15 cellular contexts compared by ENCODE assay signal in the genomic region with DNA sequence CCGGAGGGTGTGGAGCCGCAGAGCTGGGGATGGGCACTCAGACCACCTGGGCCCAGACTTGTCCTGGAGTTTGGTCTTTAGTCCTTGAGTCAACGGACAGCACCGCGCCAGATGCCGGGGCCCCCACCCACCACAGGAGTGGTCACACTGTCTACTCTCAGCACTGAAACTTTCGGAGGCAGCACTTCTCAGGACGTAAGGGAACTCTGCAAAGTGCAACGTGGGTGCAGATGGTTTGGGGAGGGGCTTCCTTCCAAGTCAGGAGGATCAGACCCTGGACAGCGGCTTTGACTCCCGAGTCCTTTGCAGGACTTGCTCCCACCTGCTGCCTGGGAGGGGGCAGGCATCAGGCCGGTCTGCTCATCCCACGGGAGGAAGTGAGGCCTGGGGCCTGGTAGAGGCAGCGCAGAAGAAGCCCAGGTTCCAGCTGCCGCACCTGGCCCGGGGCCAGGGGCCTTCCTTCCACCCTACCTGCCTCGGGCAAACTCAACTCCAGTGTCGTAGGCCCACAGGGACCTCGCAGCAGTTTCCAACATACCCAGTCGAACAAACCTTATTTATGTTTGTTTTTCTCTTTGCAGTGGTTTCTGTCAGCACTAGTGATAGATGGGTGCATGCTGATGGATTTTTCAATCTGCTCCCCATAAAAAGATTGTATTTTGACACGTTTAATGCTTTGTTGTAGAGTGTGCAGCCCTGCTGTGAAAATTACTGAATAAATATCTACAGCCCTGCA.
DNase-seq lines count a peak whose midpoint lies in the region; ATAC-seq and TF ChIP-seq lines count a peak whose summit lies in the region.
"Had no signal": no experiment of that assay in that cellular context is flagged by ENCODE, and none has a peak within 500 bp of the region (broad histone marks: within the 10 kb centered on the region; RNA-seq: fewer than 3 reads in every experiment).

No MANE protein-coding gene starts in this region.

- H3K27ac Mint-ChIP-seq in CD4-positive, alpha-beta T cell: no peak overlapping the region
- H3K27ac Mint-ChIP-seq in naive thymus-derived CD4-positive, alpha-beta T cell: no peak overlapping the region
- H3K27ac Mint-ChIP-seq: activated T-helper 2 cell treated with anti-CD3 and anti-CD28 coated beads, Interferon-gamma antibody, Interleukin-2, Interleukin-4, amounts not matched to agents 10 μg/mL and 5 μg/mL and 100 μg/mL, durations not matched to agents 14 hours and 24 hours and 36 hours; memory B cell; T-helper 2 cell treated with Interferon-gamma antibody and Interleukin-4, amounts not matched to agents 5 μg/mL and 100 μg/mL, for 36 hours had no signal

- H3K4me2 ChIP-seq in SK-N-SH: no peak overlapping the region

- H3K27me3 Mint-ChIP-seq in CD4-positive, alpha-beta T cell: peaks cover 11% of the 10 kb centered on the region
- peaks cover 0 to 13% (median 0%) of the 10 kb centered on the region in 5 donors for H3K27me3 Mint-ChIP-seq in naive thymus-derived CD4-positive, alpha-beta T cell

- H3K79me2 ChIP-seq in SK-N-SH (ENCODE audit: insufficient read depth): no peaks in the 10 kb centered on the region

- H3K4me3 Mint-ChIP-seq in CD4-positive, alpha-beta T cell: no peak overlapping the region
- H3K4me3 Mint-ChIP-seq in naive thymus-derived CD4-positive, alpha-beta T cell: no peak overlapping the region
- H3K4me3 Mint-ChIP-seq: memory B cell; T-helper 2 cell treated with Interferon-gamma antibody and Interleukin-4, amounts not matched to agents 5 μg/mL and 100 μg/mL, for 36 hours had no signal

- no peak overlapping the region for H2AFZ ChIP-seq in SK-N-SH (ENCODE audit: low read depth)

- no peak for TF ChIP-seq RAD21 in SK-N-SH (IDR thresholded peaks at IDR 0.05; ENCODE audit: low read length)

- ATAC-seq in SK-N-SH treated with all-trans-retinoic acid at 6 μM for 48 hours: no peak
- no peak for ATAC-seq in CD4-positive, alpha-beta T cell (ENCODE audit: poor library complexity)
- ATAC-seq in naive thymus-derived CD4-positive, alpha-beta T cell: no peak
- ATAC-seq in HG03432 (IDR thresholded peaks at IDR 0.05; ENCODE audit: unreplicated experiment): no peak

- POLR2A ChIA-PET in SK-N-SH (lab: Yijun Ruan, JAX): no interaction called here
- POLR2A ChIA-PET in CD4-positive, alpha-beta T cell (lab: Charles Lee): no interaction called here
- POLR2A ChIA-PET in naive thymus-derived CD4-positive, alpha-beta T cell (lab: Charles Lee): no interaction called here

- H4K20me1 ChIP-seq in SK-N-SH (ENCODE audit: insufficient read depth): no peaks in the 10 kb centered on the region

- 33% methylated on average over 10 of the region's 21 CpGs for WGBS in SK-N-SH (ENCODE audit: low lambda C conversion rate)
- 72 to 77% methylated on average over 18 to 21 of the region's 21 CpGs for WGBS in testis, 2 donors

- no peaks in the 10 kb centered on the region for H3K9me3 Mint-ChIP-seq in CD4-positive, alpha-beta T cell
- H3K9me3 Mint-ChIP-seq in naive thymus-derived CD4-positive, alpha-beta T cell: peaks cover 0 to 4% (median 0%) of the 10 kb centered on the region in 11 donors
- H3K9me3 Mint-ChIP-seq: activated T-helper 2 cell treated with anti-CD3 and anti-CD28 coated beads, Interferon-gamma antibody, Interleukin-2, Interleukin-4, amounts not matched to agents 10 μg/mL and 5 μg/mL and 100 μg/mL, durations not matched to agents 14 hours and 24 hours and 36 hours; memory B cell had no signal

- no peak overlapping the region for H3K9ac ChIP-seq in SK-N-SH

- intact Hi-C loops in testis (cut with DNase I; ENCODE audit: low total_unique reads): no loop called here
- intact Hi-C loops in CD4-positive, alpha-beta T cell (cut with DNase I, micrococcal nuclease): no loop called here
- intact Hi-C loops in naive thymus-derived CD4-positive, alpha-beta T cell (cut with micrococcal nuclease): no loop called here

- no peaks in the 10 kb centered on the region for H3K4me1 Mint-ChIP-seq in CD4-positive, alpha-beta T cell (ENCODE audit: low read depth)
- no peaks in the 10 kb centered on the region for H3K4me1 Mint-ChIP-seq in naive thymus-derived CD4-positive, alpha-beta T cell
- H3K4me1 Mint-ChIP-seq: memory B cell had no signal

- H3K9me3 ChIP-seq in SK-N-SH (no peaks in the 10 kb centered on the region), testis (no peaks in the 10 kb centered on the region)
- no peaks in the 10 kb centered on the region for H3K9me3 ChIP-seq in CD4-positive, alpha-beta T cell (ENCODE audit: control insufficient read depth, low read length)
- H3K9me3 ChIP-seq in naive thymus-derived CD4-positive, alpha-beta T cell (ENCODE audit: control insufficient read depth in 2 of 3, low read length in 3 of 3): peaks cover 0 to 5% (median 0%) of the 10 kb centered on the region in 3 experiments
- H3K9me3 ChIP-seq: thoracic aorta had no signal

- CTCF ChIA-PET in SK-N-SH (lab: Yijun Ruan, JAX): interaction anchor here (0.8 to 1.9 kb wide), 4 partner anchors 21 to 242 kb away, joined by 3 to 7 read pairs (median 4); a partner anchor contains a TSS
- CTCF ChIA-PET in CD4-positive, alpha-beta T cell (lab: Charles Lee): no interaction called here
- CTCF ChIA-PET in naive thymus-derived CD4-positive, alpha-beta T cell (lab: Charles Lee): no interaction called here

- H3K36me3 ChIP-seq in SK-N-SH (replicated peaks in 1 of 2; ENCODE audit: control insufficient read depth in 1 of 2, insufficient read depth in 2 of 2, low read length in 1 of 2): no peaks in the 10 kb centered on the region
- H3K36me3 ChIP-seq in testis (ENCODE audit: low read depth, missing control alignments): no peaks in the 10 kb centered on the region
- no peaks in the 10 kb centered on the region for H3K36me3 ChIP-seq in naive thymus-derived CD4-positive, alpha-beta T cell (ENCODE audit: control insufficient read depth in 2 of 3, insufficient read depth in 3 of 3, low read length in 3 of 3)
- H3K36me3 ChIP-seq: Peyer's patch, thoracic aorta had no signal

- H3K27me3 ChIP-seq in SK-N-SH (ENCODE audit: insufficient read depth) (no peaks in the 10 kb centered on the region), testis (no peaks in the 10 kb centered on the region)
- no peaks in the 10 kb centered on the region for H3K27me3 ChIP-seq in CD4-positive, alpha-beta T cell (ENCODE audit: control insufficient read depth, insufficient read depth, low read length)
- H3K27me3 ChIP-seq in naive thymus-derived CD4-positive, alpha-beta T cell (ENCODE audit: control insufficient read depth in 2 of 2, insufficient read depth in 2 of 2, low read length in 2 of 2): no peaks in the 10 kb centered on the region
- H3K27me3 ChIP-seq: Peyer's patch had no signal

- no peak for TF ChIP-seq CTCF in SK-N-SH (IDR thresholded peaks at IDR 0.05)
- no peak for TF ChIP-seq CTCF in testis (IDR thresholded peaks at IDR 0.05)
- no peak for TF ChIP-seq CTCF in CD4-positive, alpha-beta T cell (IDR thresholded peaks at IDR 0.05)

- H3K4me3 ChIP-seq in SK-N-SH (ENCODE audit: low read depth in 2 of 2, low read length in 1 of 2) (no peak overlapping the region), testis (no peak overlapping the region)
- no peak overlapping the region for H3K4me3 ChIP-seq in naive thymus-derived CD4-positive, alpha-beta T cell (ENCODE audit: low read length)
- H3K4me3 ChIP-seq: Peyer's patch, thoracic aorta had no signal

- TF ChIP-seq EP300 in SK-N-SH (IDR thresholded peaks at IDR 0.05; ENCODE audit: borderline replicate concordance in 1 of 2, low read depth in 1 of 2, low read length in 1 of 2): no peak

- no peak for TF ChIP-seq POLR2A in testis (IDR thresholded peaks at IDR 0.05)

- DNase-seq in SK-N-SH (peak; percentile 38), NCI-H187 treated with DMSO at 0.1 percent for 48 hours (lab: John Stamatoyannopoulos, UW) (peak; percentile 46), testis (peak; percentile 8)
- peak; percentile 18 for DNase-seq in activated CD8-positive, alpha-beta memory T cell treated with anti-CD3 and anti-CD28 coated beads, Interleukin-2, amount 50 U/mL, for 48 hours
- no peak for DNase-seq in CD4-positive, alpha-beta T cell
- DNase-seq in naive thymus-derived CD4-positive, alpha-beta T cell: no peak
- DNase-seq: activated CD4-positive, alpha-beta T cell treated with anti-CD3 and anti-CD28 coated beads for 48 hours; dermis blood vessel endothelial cell; Peyer's patch had no signal

- H3K9me2 ChIP-seq in SK-N-SH: no peaks in the 10 kb centered on the region

- H3F3A ChIP-seq in SK-N-SH (replicated peaks; ENCODE audit: insufficient read depth): no peaks in the 10 kb centered on the region

- H3K27ac ChIP-seq in SK-N-SH (ENCODE audit: low read depth in 2 of 2, low read length in 1 of 2): peak overlapping the region in 1 of 2 experiments; percentile 39; a peak in 1 of 4 replicates
- no peak overlapping the region for H3K27ac ChIP-seq in testis
- H3K27ac ChIP-seq in CD4-positive, alpha-beta T cell (ENCODE audit: low read depth, low read length): no peak overlapping the region
- no peak overlapping the region for H3K27ac ChIP-seq in naive thymus-derived CD4-positive, alpha-beta T cell (ENCODE audit: low read depth, low read length)
- H3K27ac ChIP-seq: Peyer's patch, thoracic aorta had no signal

- no peaks in the 10 kb centered on the region for H3K36me3 Mint-ChIP-seq in CD4-positive, alpha-beta T cell (ENCODE audit: low read depth)
- H3K36me3 Mint-ChIP-seq in naive thymus-derived CD4-positive, alpha-beta T cell: no peaks in the 10 kb centered on the region
- H3K36me3 Mint-ChIP-seq: memory B cell had no signal

- H3K4me1 ChIP-seq in SK-N-SH (ENCODE audit: control insufficient read depth in 1 of 2, insufficient read depth in 2 of 2, low read depth in 1 of 2, low read length in 1 of 2): peaks cover 6 to 48% of the 10 kb centered on the region in 2 experiments; a peak in 2 of 4 replicates
- H3K4me1 ChIP-seq in testis: no peaks in the 10 kb centered on the region
- no peaks in the 10 kb centered on the region for H3K4me1 ChIP-seq in naive thymus-derived CD4-positive, alpha-beta T cell (ENCODE audit: control insufficient read depth in 2 of 2, insufficient read depth in 2 of 2, low read length in 2 of 2)
- H3K4me1 ChIP-seq: Peyer's patch had no signal

TF ChIP-seq in SK-N-SH, 30 proteins besides CTCF, POLR2A, EP300 and RAD21:
- TF ChIP-seq ELF1 (IDR thresholded peaks at IDR 0.05) (no peak), TCF12 (IDR thresholded peaks at IDR 0.05) (no peak), SMC3 (IDR thresholded peaks at IDR 0.05; ENCODE audit: low read depth, low read length) (no peak), SIN3A (IDR thresholded peaks at IDR 0.05; ENCODE audit: borderline replicate concordance, low read depth, low read length) (no peak)

Comparison
In these comparisons a context has a peak if more than half of its experiments do, and no peak if none do; other contexts are left out.
1. DNase-seq: peak in SK-N-SH (single experiment), NCI-H187 treated with DMSO at 0.1 percent for 48 hours (single experiment), activated CD8-positive, alpha-beta memory T cell treated with anti-CD3 and anti-CD28 coated beads, Interleukin-2, amount 50 U/mL, for 48 hours (single experiment) and testis (single experiment); none in CD4-positive, alpha-beta T cell (0 of 10) and naive thymus-derived CD4-positive, alpha-beta T cell (0 of 9).